Comparison of ENCODE assay signal across 19 cellular contexts in the genomic region with DNA sequence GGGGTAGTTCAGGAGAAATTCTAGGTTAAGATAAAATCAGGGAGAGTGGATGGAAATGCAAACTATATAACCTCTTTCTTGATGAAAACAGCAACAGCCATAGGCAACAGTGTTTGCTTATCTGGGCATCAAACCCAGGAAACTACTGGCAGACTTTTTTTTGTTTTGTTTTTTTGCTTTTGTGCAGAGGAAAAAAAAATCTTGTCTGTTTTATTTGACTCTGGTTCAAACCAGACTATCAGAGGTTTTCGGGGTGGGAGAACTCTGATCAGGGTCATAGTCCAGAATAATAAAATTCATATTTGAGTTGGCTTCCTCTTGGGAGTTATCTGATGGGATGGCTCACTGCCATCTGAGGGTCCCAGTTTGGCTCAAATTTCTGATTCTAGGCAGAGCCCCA.
"Had no signal": no experiment of that assay in that cellular context is flagged by ENCODE, and none has a peak within 500 bp of the region (broad histone marks: within the 10 kb centered on the region; RNA-seq: fewer than 3 reads in every experiment).

No MANE protein-coding gene starts in this region.

- H3K27ac ChIP-seq: HL-60, SJSA1, SK-N-MC had no signal

- DNase-seq: KBM-7, NCI-H1105, NCI-H1417, NCI-H1436 treated with DMSO at 0.1 percent for 48 hours, NCI-H1694, NCI-H187 treated with DMSO at 0.1 percent for 48 hours, NCI-H2029 treated with DMSO at 0.1 percent for 48 hours, NCI-H345, NCI-H510A, NCI-H524 treated with DMSO at 0.1 percent for 48 hours, NCI-H69, NCI-H774, Right ventricle myocardium superior, RPMI8226, SIG-M5 had no signal

- FAIRE-seq: RCC 7860 had no signal

- H3K4me1 ChIP-seq: SJSA1 had no signal

- H3K36me3 ChIP-seq: SJSA1 had no signal

- H3K27me3 ChIP-seq: SJSA1 had no signal

- H3K4me3 ChIP-seq: SJSA1, SK-N-MC had no signal

- H3K9me3 ChIP-seq: SJSA1 had no signal
